ENCODE assay signal across 21 cellular contexts in genomic region chr11:32581556-32581955, GRCh38.
"Had no signal": no experiment of that assay in that cellular context is flagged by ENCODE, and none has a peak within 500 bp of the region (broad histone marks: within the 10 kb centered on the region; RNA-seq: fewer than 3 reads in every experiment).

No MANE protein-coding gene starts in this region.

- H3K9me3 ChIP-seq: body of pancreas, esophagus muscularis mucosa, gastrocnemius medialis, spleen had no signal

- FAIRE-seq: islet of Langerhans had no signal

- DNase-seq: activated CD4-positive, alpha-beta T cell treated with anti-CD3 and anti-CD28 coated beads for 1 hour; activated CD4-positive, alpha-beta T cell treated with anti-CD3 and anti-CD28 coated beads, Interleukin-2, amount 50 U/mL, for 1 hour; activated gamma-delta T cell treated with Interleukin-2 at 50 U/mL for 16 hours; activated T-cell treated with anti-CD3 and anti-CD28 coated beads, Interleukin-2, amount 50 U/mL, for 1 hour; anterior cingulate cortex; body of pancreas; dermis blood vessel endothelial cell; effector CD8-positive, alpha-beta T cell; gastrocnemius medialis; hypothalamus; left colon; retina; spleen; stimulated activated CD4-positive, alpha-beta T cell treated with anti-CD3 and anti-CD28 coated beads, Interleukin-4, amount 100 ng/mL, for 24 hours; stimulated activated naive CD4-positive, alpha-beta T cell treated with Interleukin-2 at 50 U/mL for 16 hours; T-helper 9 cell had no signal

- H3K4me3 ChIP-seq: body of pancreas, esophagus muscularis mucosa, gastrocnemius medialis, spleen had no signal

- H3K36me3 ChIP-seq: esophagus muscularis mucosa, gastrocnemius medialis, spleen had no signal

- ATAC-seq: body of pancreas, gastrocnemius medialis, left colon had no signal

- H3K27me3 Mint-ChIP-seq: activated naive CD4-positive, alpha-beta T cell treated with anti-CD3 and anti-CD28 coated beads, Interleukin-2, amount 50 U/mL, for 24 hours; memory B cell; progenitor cell of endocrine pancreas had no signal

- H3K27me3 ChIP-seq: body of pancreas, spleen had no signal

- H3K9me3 Mint-ChIP-seq: activated naive CD4-positive, alpha-beta T cell treated with anti-CD3 and anti-CD28 coated beads, Interleukin-2, amount 50 U/mL, for 24 hours; memory B cell had no signal

- H3K36me3 Mint-ChIP-seq: memory B cell had no signal

- H3K27ac ChIP-seq: body of pancreas, esophagus muscularis mucosa, gastrocnemius medialis, spleen had no signal

- H3K27ac Mint-ChIP-seq: activated naive CD4-positive, alpha-beta T cell treated with anti-CD3 and anti-CD28 coated beads, Interleukin-2, amount 50 U/mL, for 24 hours; memory B cell; progenitor cell of endocrine pancreas had no signal

- H3K4me3 Mint-ChIP-seq: activated naive CD4-positive, alpha-beta T cell treated with anti-CD3 and anti-CD28 coated beads, Interleukin-2, amount 50 U/mL, for 24 hours; memory B cell had no signal
